ENCODE assay signal across 8 cellular contexts in genomic region chr14:99480856-99481744, GRCh38. TPM values are rescaled to one million over a fixed set of nuclear protein-coding genes. Genes with fewer than 3 reads are reported as not detected.
DNase-seq lines count a peak whose midpoint lies in the region; ATAC-seq lines count a peak whose summit lies in the region.

TSS of gene CCNK (plus strand) at chr14:99481409. CDS start at chr14:99492678, 11,269 bp downstream.
TSS of gene SETD3 (minus strand) at chr14:99480859. CDS start at chr14:99465805, 15,054 bp downstream.

- ATAC-seq in GM21529 (IDR thresholded peaks at IDR 0.05; ENCODE audit: unreplicated experiment), result peak; percentile 87

- H3K9me3 Mint-ChIP-seq in IgD-negative memory B cell, result no peaks in the 10 kb centered on the region

- no peaks in the 10 kb centered on the region for H3K36me3 Mint-ChIP-seq in IgD-negative memory B cell

- no peaks in the 10 kb centered on the region for H3K27me3 Mint-ChIP-seq in IgD-negative memory B cell

- H3K4me3 Mint-ChIP-seq in IgD-negative memory B cell, result peak within 1 kb of the TSS; percentile 96 to 100 (median 98)

- peaks cover 31 to 50% (median 49%) of the 10 kb centered on the region in 3 donors for H3K4me1 Mint-ChIP-seq in IgD-negative memory B cell

- peak within 1 kb of the TSS; percentile 96 to 98 (median 96) for H3K27ac Mint-ChIP-seq in IgD-negative memory B cell

- peak; percentile 99 for DNase-seq in DMS 273 treated with DMSO at 0.1 percent for 48 hours (lab: John Stamatoyannopoulos, UW)
- DNase-seq in OCI-M2 (lab: John Stamatoyannopoulos, UW; ENCODE audit: unreplicated experiment), result peak; percentile 98
- DNase-seq in activated T-cell treated with anti-CD3 and anti-CD28 coated beads for 4 hours, result peak; percentile 100
- DNase-seq in epidermal melanocyte (ENCODE audit: insufficient read length, low spot score), result peak; percentile 98
- peak; percentile 100 for DNase-seq in middle frontal gyrus (ENCODE audit: extremely low spot score, low spot score)
- peak; percentile 99 to 100 for DNase-seq in stimulated activated CD8-positive, alpha-beta memory T cell treated with anti-CD3 and anti-CD28 coated beads, Interleukin-2, amount 100 ng/mL, for 48 hours (ENCODE audit: low read depth in 2 of 2)

RNA-seq across cellular contexts. Expression of gene CCNK, which starts in this region (rescaled TPM):
- 26.8 TPM for polyA plus RNA-seq in IgD-negative memory B cell

RNA-seq across cellular contexts. Expression of gene SETD3, which starts in this region (rescaled TPM):
- 27.8 TPM for polyA plus RNA-seq in IgD-negative memory B cell

Comparison
In these comparisons a context has a peak if more than half of its experiments do, and no peak if none do; other contexts are left out.
1. Peak in every context shown above with its lines: DNase-seq and ATAC-seq.